ENCODE assay signal across 19 cellular contexts in the genomic region with DNA sequence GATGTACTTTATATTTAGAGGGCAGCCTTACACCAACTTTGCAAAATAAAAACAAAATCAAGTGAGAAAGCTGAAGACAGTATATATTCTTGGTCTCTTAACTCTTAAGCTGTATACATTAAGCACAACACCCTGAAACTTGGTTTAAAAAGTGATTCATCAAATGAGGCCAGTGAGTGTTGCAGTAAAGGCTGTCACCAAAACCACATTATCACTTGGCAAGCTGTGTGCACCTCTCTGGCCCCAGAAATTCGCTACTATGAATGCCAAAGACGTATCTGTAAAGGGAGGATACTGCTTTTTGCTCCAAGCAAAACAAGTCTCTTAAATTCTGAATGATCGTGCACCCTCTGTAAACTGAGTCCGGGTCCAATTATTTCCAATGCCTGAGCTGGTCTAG.
DNase-seq lines count a peak whose midpoint lies in the region; ATAC-seq, FAIRE-seq and TF ChIP-seq lines count a peak whose summit lies in the region.
"Had no signal": no experiment of that assay in that cellular context is flagged by ENCODE, and none has a peak within 500 bp of the region (broad histone marks: within the 10 kb centered on the region; RNA-seq: fewer than 3 reads in every experiment).

No MANE protein-coding gene starts in this region.

- H2AFZ ChIP-seq in HepG2 (ENCODE audit: low read length), result no peak overlapping the region
- H2AFZ ChIP-seq: GM23338 had no signal

- DNase-seq in HepG2 (ENCODE audit: low spot score), result no peak
- DNase-seq in right lobe of liver, result no peak
- DNase-seq in iris pigment epithelial cell (ENCODE audit: low read depth), result peak; percentile 67
- no peak for DNase-seq in D721Med (ENCODE audit: insufficient read length, low spot score)
- DNase-seq in cerebellar cortex (ENCODE audit: low spot score), result no peak
- DNase-seq in ecto neural progenitor cell (ENCODE audit: low spot score), result no peak
- no peak for DNase-seq in endodermal cell
- DNase-seq: activated CD4-positive, alpha-beta T cell treated with anti-CD3 and anti-CD28 coated beads, Interleukin-2, amount 50 U/mL, for 1 hour; activated T-cell treated with anti-CD3 and anti-CD28 coated beads, Interleukin-2, amount 50 U/mL, for 48 hours; AML-193; aorta; naive thymus-derived CD8-positive, alpha-beta T cell; NCI-H226; SIG-M5; stimulated activated CD8-positive, alpha-beta memory T cell treated with anti-CD3 and anti-CD28 coated beads, Interleukin-4, amount 100 ng/mL, for 48 hours; T-helper 9 cell; trophoblast cell had no signal

- intact Hi-C loops in HepG2 (cut with micrococcal nuclease; ENCODE audit: unreplicated experiment) (no loop called here), right lobe of liver (cut with DNase I) (no loop called here)

- no peaks in the 10 kb centered on the region for H3K36me3 Mint-ChIP-seq in activated T-helper 17 cell treated with anti-CD3 and anti-CD28 coated beads, Interleukin-2, amount 50 U/mL, for 72 hours (ENCODE audit: low read depth)
- no peaks in the 10 kb centered on the region for H3K36me3 Mint-ChIP-seq in endodermal cell (ENCODE audit: low read depth)
- H3K36me3 Mint-ChIP-seq: naive thymus-derived CD8-positive, alpha-beta T cell had no signal

- H3K27me3 ChIP-seq in HepG2 (ENCODE audit: control insufficient read depth in 1 of 2, insufficient read depth in 2 of 2, low read length in 2 of 2) (no peaks in the 10 kb centered on the region), right lobe of liver (no peaks in the 10 kb centered on the region), endodermal cell (ENCODE audit: control insufficient read depth, insufficient read depth, low read length, poor library complexity, severe bottlenecking) (no peaks in the 10 kb centered on the region)

- peaks cover 12% of the 10 kb centered on the region for H3K79me2 ChIP-seq in HepG2 (ENCODE audit: insufficient read depth, low read length)

- H3K4me1 ChIP-seq in HepG2 (ENCODE audit: insufficient read depth, low read length) (peaks cover 53% of the 10 kb centered on the region), right lobe of liver (no peaks in the 10 kb centered on the region), endodermal cell (ENCODE audit: control insufficient read depth, insufficient read depth, low read length) (no peaks in the 10 kb centered on the region)

- no peak for FAIRE-seq in HepG2 (lab: Jason Lieb, UNC)
- FAIRE-seq in D721Med (lab: Jason Lieb, UNC), result no peak

- H3K9ac ChIP-seq in HepG2 (ENCODE audit: insufficient read depth, low read depth, low read length) (no peak overlapping the region), endodermal cell (ENCODE audit: extremely low read depth, low read length, poor library complexity, severe bottlenecking) (no peak overlapping the region)

- H3K36me3 ChIP-seq in HepG2 (replicated peaks in 1 of 2; ENCODE audit: control insufficient read depth in 1 of 2, insufficient read depth in 2 of 2, low read length in 2 of 2), result peaks cover 34 to 64% of the 10 kb centered on the region in 2 experiments
- peaks cover 0 to 4% (median 2%) of the 10 kb centered on the region in 4 donors for H3K36me3 ChIP-seq in right lobe of liver
- no peaks in the 10 kb centered on the region for H3K36me3 ChIP-seq in endodermal cell (ENCODE audit: control insufficient read depth, insufficient read depth, low read length)

- TF ChIP-seq CTCF in HepG2 (CRISPR knock-in tag; IDR thresholded peaks at IDR 0.05), result no peak
- no peak for TF ChIP-seq CTCF in right lobe of liver (IDR thresholded peaks at IDR 0.05)
- no peak for TF ChIP-seq CTCF in D721Med (IDR thresholded peaks at IDR 0.05; ENCODE audit: insufficient read depth, missing control alignments)
- TF ChIP-seq CTCF in endodermal cell (conservative IDR thresholded peaks at IDR 0.05), result no peak

- no peaks in the 10 kb centered on the region for H3K9me3 Mint-ChIP-seq in activated T-helper 17 cell treated with anti-CD3 and anti-CD28 coated beads, Interleukin-2, amount 50 U/mL, for 72 hours
- no peaks in the 10 kb centered on the region for H3K9me3 Mint-ChIP-seq in endodermal cell
- H3K9me3 Mint-ChIP-seq: GM23338 had no signal

- no peaks in the 10 kb centered on the region for H3K4me1 Mint-ChIP-seq in activated T-helper 17 cell treated with anti-CD3 and anti-CD28 coated beads, Interleukin-2, amount 50 U/mL, for 72 hours
- H3K4me1 Mint-ChIP-seq in endodermal cell, result peaks cover 4% of the 10 kb centered on the region
- H3K4me1 Mint-ChIP-seq: GM23338 had no signal

- TF ChIP-seq EP300 in HepG2 (IDR thresholded peaks at IDR 0.05; ENCODE audit: low read depth in 2 of 2, low read length in 2 of 2) (no peak), HepG2 (CRISPR knock-in tag; IDR thresholded peaks at IDR 0.05; ENCODE audit: borderline replicate concordance) (no peak)

- no peak for TF ChIP-seq POLR2A in HepG2 (IDR thresholded peaks at IDR 0.05; ENCODE audit: insufficient read depth in 1 of 2, low read depth in 2 of 2, low read length in 2 of 2)
- no peak for TF ChIP-seq POLR2A in right lobe of liver (IDR thresholded peaks at IDR 0.05)

- H4K20me1 ChIP-seq in HepG2 (ENCODE audit: insufficient read depth, low read length), result no peaks in the 10 kb centered on the region

- ATAC-seq in HepG2 (no peak), right lobe of liver (no peak)
- ATAC-seq in activated T-helper 17 cell treated with anti-CD3 and anti-CD28 coated beads, Interleukin-2, amount 50 U/mL, for 72 hours (replicated peaks), result peak; percentile 55
- ATAC-seq: GM23338; naive thymus-derived CD8-positive, alpha-beta T cell had no signal

- H3K27ac ChIP-seq in HepG2 (ENCODE audit: extremely low read length, insufficient read depth, low read length), result peak overlapping the region; percentile 13
- no peak overlapping the region for H3K27ac ChIP-seq in right lobe of liver
- no peak overlapping the region for H3K27ac ChIP-seq in endodermal cell (ENCODE audit: low read depth, low read length)

- H3K27ac Mint-ChIP-seq in activated T-helper 17 cell treated with anti-CD3 and anti-CD28 coated beads, Interleukin-2, amount 50 U/mL, for 72 hours, result no peak overlapping the region
- H3K27ac Mint-ChIP-seq in endodermal cell, result no peak overlapping the region
- H3K27ac Mint-ChIP-seq: GM23338; naive thymus-derived CD8-positive, alpha-beta T cell had no signal

- in situ Hi-C loops in HepG2 (cut with HindIII; ENCODE audit: extremely low pct_ligation_motif_present, low pct_unique_long_range_greater_than_20kb), result no loop called here

- peaks cover 3% of the 10 kb centered on the region for H3K27me3 Mint-ChIP-seq in activated T-helper 17 cell treated with anti-CD3 and anti-CD28 coated beads, Interleukin-2, amount 50 U/mL, for 72 hours
- no peaks in the 10 kb centered on the region for H3K27me3 Mint-ChIP-seq in endodermal cell (ENCODE audit: insufficient read depth)

- H3K9me3 ChIP-seq in HepG2 (ENCODE audit: low read length) (no peaks in the 10 kb centered on the region), right lobe of liver (no peaks in the 10 kb centered on the region), endodermal cell (ENCODE audit: control insufficient read depth, low read length) (no peaks in the 10 kb centered on the region)

- no peak overlapping the region for H3K4me3 Mint-ChIP-seq in activated T-helper 17 cell treated with anti-CD3 and anti-CD28 coated beads, Interleukin-2, amount 50 U/mL, for 72 hours
- H3K4me3 Mint-ChIP-seq in endodermal cell, result no peak overlapping the region
- H3K4me3 Mint-ChIP-seq: GM23338; naive thymus-derived CD8-positive, alpha-beta T cell had no signal

- TF ChIP-seq RAD21 in HepG2 (CRISPR knock-in tag; IDR thresholded peaks at IDR 0.05), result no peak

- no peak overlapping the region for H3K4me2 ChIP-seq in HepG2 (ENCODE audit: low read depth, low read length)
- H3K4me2 ChIP-seq: GM23338 had no signal

- no TSS peak for BruUV-seq in HepG2 (replicated peaks; lab: Mats Ljungman, UMichigan)

- POLR2A ChIA-PET in HepG2 (lab: Yijun Ruan, JAX), result interaction anchor here (0.6 kb wide), 1 partner anchor 37 kb away, joined by 3 read pairs; no protein-coding TSS in a partner anchor

- 96% methylated on average over 4 of the region's 4 CpGs for WGBS in HepG2 (ENCODE audit: low lambda C conversion rate)
- WGBS in right lobe of liver (ENCODE audit: insufficient coverage, low coverage, low lambda C conversion rate, missing lambda C conversion rate), result 69% methylated on average over 4 of the region's 4 CpGs
- WGBS in endodermal cell (ENCODE audit: insufficient coverage in 1 of 2, insufficient read length in 1 of 2), 2 experiments, result 91 to 94% methylated on average over 4 of the region's 4 CpGs

- H3K4me3 ChIP-seq in HepG2 (replicated peaks in 1 of 3; ENCODE audit: insufficient read depth in 1 of 3, low read depth in 2 of 3, low read length in 3 of 3) (no peak overlapping the region), right lobe of liver (no peak overlapping the region), endodermal cell (ENCODE audit: low read length) (no peak overlapping the region)
- H3K4me3 ChIP-seq: GM23338 had no signal

- CTCF ChIA-PET in HepG2 (lab: Yijun Ruan, JAX; ENCODE audit: low intra/inter-chr PET ratio, low total read pairs), result no interaction called here

TF ChIP-seq in HepG2, 621 proteins besides CTCF, POLR2A, EP300 and RAD21 (continues in another document):
- TF ChIP-seq ZNF550 (CRISPR knock-in tag; IDR thresholded peaks at IDR 0.05; ENCODE audit: borderline replicate concordance) (no peak), THYN1 (CRISPR knock-in tag; IDR thresholded peaks at IDR 0.05; ENCODE audit: borderline replicate concordance, low read depth) (no peak), SRF (IDR thresholded peaks at IDR 0.05; ENCODE audit: low read depth, low read length) (no peak), MIER3 (CRISPR knock-in tag; IDR thresholded peaks at IDR 0.05; ENCODE audit: borderline replicate concordance) (no peak), BRCA1 (CRISPR knock-in tag; IDR thresholded peaks at IDR 0.05) (no peak), ZNF567 (CRISPR knock-in tag; IDR thresholded peaks at IDR 0.05; ENCODE audit: borderline replicate concordance) (no peak), HBP1 (CRISPR knock-in tag; IDR thresholded peaks at IDR 0.05; ENCODE audit: low read depth) (no peak), CBFB (CRISPR knock-in tag; IDR thresholded peaks at IDR 0.05) (no peak), MIER2 (CRISPR knock-in tag; IDR thresholded peaks at IDR 0.05) (no peak), TCF7L2 (IDR thresholded peaks at IDR 0.05; ENCODE audit: low read depth, low read length) (no peak), JDP2 (CRISPR knock-in tag; IDR thresholded peaks at IDR 0.05; ENCODE audit: borderline replicate concordance) (no peak), PHF21A (CRISPR knock-in tag; IDR thresholded peaks at IDR 0.05) (no peak)
